ENCODE assay signal across 10 cellular contexts in the genomic region with DNA sequence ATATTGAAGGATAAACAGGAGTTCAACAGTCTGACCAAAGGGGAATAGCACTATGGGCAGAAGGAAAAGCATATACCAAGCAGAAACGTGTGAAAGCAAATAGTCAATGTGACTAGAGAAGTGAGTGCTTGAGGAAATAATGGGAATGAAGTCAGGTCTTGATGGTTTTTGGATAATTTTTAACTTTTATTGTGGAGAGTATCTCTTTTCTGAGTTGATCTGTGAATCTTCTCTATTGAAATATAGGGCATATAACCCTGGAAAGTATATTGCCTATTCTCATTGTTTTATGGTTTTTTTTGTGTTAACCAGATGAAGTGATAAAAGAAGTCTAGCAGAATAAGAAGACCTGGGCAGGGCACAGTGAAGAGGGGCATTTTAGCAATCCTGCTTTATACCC. TPM values are rescaled to one million over a fixed set of nuclear protein-coding genes. Genes with fewer than 3 reads are reported as not detected.
"Had no signal": no experiment of that assay in that cellular context is flagged by ENCODE, and none has a peak within 500 bp of the region (broad histone marks: within the 10 kb centered on the region; RNA-seq: fewer than 3 reads in every experiment).

No MANE protein-coding gene starts in this region.

- H3K36me3 ChIP-seq: HAP-1 had no signal

- H3K27ac ChIP-seq: GM23248, HL-60 had no signal

- ATAC-seq: HCT116 had no signal

- H3K4me3 ChIP-seq: GM23248, HAP-1 had no signal

- H3K4me3 Mint-ChIP-seq: HFFc6 had no signal

- H3K9ac ChIP-seq: GM23248 had no signal

- H3K9me3 ChIP-seq: HAP-1 had no signal

- DNase-seq: GM23248, GOT3, H7, HFFc6, IMR-90 had no signal

- H2AFZ ChIP-seq: GM23248 had no signal

- H3K4me1 ChIP-seq: HAP-1 had no signal

- H3K27ac Mint-ChIP-seq: HFFc6 had no signal

RNA-seq across cellular contexts. Expression of a gene that starts 16.4 kb away (rescaled TPM):
- total RNA-seq: GM23248, H4, H7, HFFc6, HT1080, IMR-90 had no signal
- polyA plus RNA-seq: GM23248, IMR-90 had no signal

RNA-seq across cellular contexts. Expression of a gene that starts 25.9 kb away (rescaled TPM):
- total RNA-seq: H4, HFFc6, HT1080, IMR-90 had no signal
- polyA plus RNA-seq: IMR-90 had no signal
